Comparison of ENCODE assay signal across 28 cellular contexts in genomic region chr2:19264847-19265246, GRCh38.
"Had no signal": no experiment of that assay in that cellular context is flagged by ENCODE, and none has a peak within 500 bp of the region (broad histone marks: within the 10 kb centered on the region; RNA-seq: fewer than 3 reads in every experiment).

No MANE protein-coding gene starts in this region.

- H3K36me3 Mint-ChIP-seq: natural killer cell; neural progenitor cell; stimulated activated naive B cell treated with anti-CD40 and anti-IgM and Interleukin-4, amounts not matched to agents 10 μg/mL and 1 μg/mL and 100 μg/mL, for 72 hours had no signal

- H3K4me1 Mint-ChIP-seq: natural killer cell; nephron; stimulated activated naive B cell treated with anti-CD40 and anti-IgM and Interleukin-4, amounts not matched to agents 10 μg/mL and 1 μg/mL and 100 μg/mL, for 72 hours had no signal

- H3K9me3 Mint-ChIP-seq: neural progenitor cell; stimulated activated naive B cell treated with anti-CD40 and anti-IgM and Interleukin-4, amounts not matched to agents 10 μg/mL and 1 μg/mL and 100 μg/mL, for 72 hours; stimulated activated naive CD8-positive, alpha-beta T cell treated with anti-CD3 and anti-CD28 coated beads, Interleukin-15, Interleukin-2, amounts not matched to agents 100 ng/mL and 50 ng/mL, for 24 hours had no signal

- DNase-seq: natural killer cell; occipital lobe; ovary; posterior cingulate gyrus; psoas muscle; right cardiac atrium; right lobe of liver; spleen; stimulated activated CD4-positive, alpha-beta T cell treated with anti-CD3 and anti-CD28 coated beads, Interleukin-12 subunit alpha, Interleukin-12 subunit beta, amount 100 ng/mL, for 4 hours; stimulated activated CD4-positive, alpha-beta T cell treated with anti-CD3 and anti-CD28 coated beads, Interleukin-1b, Interleukin-23, amount 100 ng/mL, for 48 hours; stimulated activated CD4-positive, alpha-beta T cell treated with anti-CD3 and anti-CD28 coated beads, Interleukin-4, amount 100 ng/mL, for 1 hour; stimulated activated CD4-positive, alpha-beta T cell treated with anti-CD3 and anti-CD28 coated beads, Interleukin-4, amount 100 ng/mL, for 4 hours; stimulated activated CD8-positive, alpha-beta memory T cell treated with anti-CD3 and anti-CD28 coated beads, Interleukin-4, amount 100 ng/mL, for 48 hours; stimulated activated naive B cell treated with anti-CD40 and anti-IgM and Interleukin-4, amounts not matched to agents 10 μg/mL and 1 μg/mL and 100 μg/mL, for 72 hours; stimulated activated naive CD4-positive, alpha-beta T cell treated with Interleukin-2 at 50 U/mL for 16 hours; stomach; thyroid gland; trophoblast cell; upper lobe of left lung had no signal

- H3K27ac Mint-ChIP-seq: natural killer cell; nephron; neural progenitor cell; progenitor cell of endocrine pancreas; stimulated activated naive B cell treated with anti-CD40 and anti-IgM and Interleukin-4, amounts not matched to agents 10 μg/mL and 1 μg/mL and 100 μg/mL, for 72 hours; stimulated activated naive CD8-positive, alpha-beta T cell treated with anti-CD3 and anti-CD28 coated beads, Interleukin-15, Interleukin-2, amounts not matched to agents 100 ng/mL and 50 ng/mL, for 24 hours had no signal

- H3K4me3 Mint-ChIP-seq: natural killer cell; nephron; neural progenitor cell; stimulated activated naive B cell treated with anti-CD40 and anti-IgM and Interleukin-4, amounts not matched to agents 10 μg/mL and 1 μg/mL and 100 μg/mL, for 72 hours; stimulated activated naive CD8-positive, alpha-beta T cell treated with anti-CD3 and anti-CD28 coated beads, Interleukin-15, Interleukin-2, amounts not matched to agents 100 ng/mL and 50 ng/mL, for 24 hours had no signal

- ATAC-seq: natural killer cell; psoas muscle; right cardiac atrium; right lobe of liver; stimulated activated naive B cell treated with anti-CD40 and anti-IgM and Interleukin-4, amounts not matched to agents 10 μg/mL and 1 μg/mL and 100 μg/mL, for 72 hours had no signal

- H3K4me3 ChIP-seq: neural progenitor cell, ovary, psoas muscle, right lobe of liver, skin epidermis, smooth muscle cell, spleen, stomach, thoracic aorta, thyroid gland, tibial nerve, upper lobe of left lung, vagina had no signal

- H3K27me3 Mint-ChIP-seq: stimulated activated naive CD8-positive, alpha-beta T cell treated with anti-CD3 and anti-CD28 coated beads, Interleukin-15, Interleukin-2, amounts not matched to agents 100 ng/mL and 50 ng/mL, for 24 hours had no signal
